In the genomic region with DNA sequence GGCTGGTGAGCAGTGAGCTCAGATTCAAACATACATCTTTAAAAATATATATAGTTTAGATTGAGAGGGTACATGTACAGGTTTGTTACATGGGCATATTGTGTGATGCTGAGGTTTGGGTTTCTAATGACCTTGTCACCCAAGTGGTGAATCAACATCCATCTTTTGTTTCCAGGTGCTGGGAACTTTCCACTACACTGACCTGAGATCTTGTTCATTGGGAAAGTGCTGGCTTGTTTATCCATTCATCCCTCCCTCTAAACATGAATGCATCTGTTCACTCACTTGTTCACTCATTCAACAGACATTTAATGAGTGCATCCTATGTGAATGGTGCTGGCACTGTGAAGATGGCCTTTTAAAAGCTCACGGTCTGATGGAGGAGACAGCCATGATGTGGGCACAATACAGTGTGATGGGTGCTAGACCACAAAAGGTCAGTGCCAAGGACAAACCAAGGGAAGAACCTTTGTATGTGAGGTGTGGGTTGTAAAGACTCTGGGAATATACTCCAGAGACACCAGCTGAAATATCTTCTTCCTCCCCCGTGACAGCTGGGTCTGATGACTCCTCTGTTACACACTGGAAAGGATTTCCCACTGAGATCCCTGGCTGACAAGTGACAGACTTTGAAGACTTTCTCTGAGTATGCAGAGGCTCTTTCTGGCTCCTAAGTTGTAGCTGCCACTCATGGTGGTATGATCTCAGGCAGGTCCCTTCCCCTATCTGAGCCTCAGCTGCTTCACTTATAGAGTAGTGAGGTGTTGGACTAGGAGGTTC, we compare ENCODE assay signal across 19 cellular contexts. TPM values are rescaled to one million over a fixed set of nuclear protein-coding genes. Genes with fewer than 3 reads are reported as not detected.
"Had no signal": no experiment of that assay in that cellular context is flagged by ENCODE, and none has a peak within 500 bp of the region (broad histone marks: within the 10 kb centered on the region; RNA-seq: fewer than 3 reads in every experiment).

No MANE protein-coding gene starts in this region.

- ATAC-seq: gastrocnemius medialis; heart right ventricle; left lung; lower lobe of right lung; naive thymus-derived CD4-positive, alpha-beta T cell; psoas muscle had no signal

- H3K27me3 ChIP-seq: uterus had no signal

- H3K4me1 Mint-ChIP-seq: immature natural killer cell; naive thymus-derived CD4-positive, alpha-beta T cell had no signal

- H3K4me3 Mint-ChIP-seq: immature natural killer cell; naive thymus-derived CD4-positive, alpha-beta T cell; nephron progenitor cell had no signal

- H3K9me3 ChIP-seq: gastrocnemius medialis, left lung, lower lobe of right lung, neutrophil, psoas muscle, sigmoid colon, uterus had no signal

- H3K27ac ChIP-seq: gastrocnemius medialis, heart right ventricle, left lung, lower lobe of right lung, neutrophil, psoas muscle, sigmoid colon, uterus had no signal

- H3K36me3 Mint-ChIP-seq: naive thymus-derived CD4-positive, alpha-beta T cell had no signal

- DNase-seq: gastrocnemius medialis; heart right ventricle; hypothalamus; immature natural killer cell; left lung; lower lobe of right lung; mesenchymal stem cell; midbrain; naive thymus-derived CD4-positive, alpha-beta T cell; nephron progenitor cell; psoas muscle; sigmoid colon; small intestine; stimulated activated CD4-positive, alpha-beta T cell treated with anti-CD3 and anti-CD28 coated beads, Interleukin-12 subunit alpha, Interleukin-12 subunit beta, amount 100 ng/mL, for 4 hours; stimulated activated naive CD4-positive, alpha-beta T cell treated with Interleukin-2 at 50 U/mL for 16 hours; trophoblast cell had no signal

- H3K36me3 ChIP-seq: gastrocnemius medialis, heart right ventricle, left lung, lower lobe of right lung, neutrophil, sigmoid colon, uterus had no signal

- H3K4me1 ChIP-seq: gastrocnemius medialis, left lung, lower lobe of right lung, psoas muscle, sigmoid colon, uterus had no signal

- H3K27ac Mint-ChIP-seq: immature natural killer cell; naive thymus-derived CD4-positive, alpha-beta T cell; nephron progenitor cell had no signal

- H3K9me3 Mint-ChIP-seq: immature natural killer cell had no signal

- H3K4me3 ChIP-seq: gastrocnemius medialis, heart right ventricle, left lung, lower lobe of right lung, psoas muscle, sigmoid colon, uterus had no signal

RNA-seq across cellular contexts. Expression of a gene that starts 16.2 kb away (rescaled TPM):
- polyA plus RNA-seq: immature natural killer cell, keratinocyte had no signal
